ENCODE assay signal across 8 cellular contexts in genomic region chr22:35376728-35377472, GRCh38. TPM values are rescaled to one million over a fixed set of nuclear protein-coding genes. Genes with fewer than 3 reads are reported as not detected.
DNase-seq lines count a peak whose midpoint lies in the region; ATAC-seq lines count a peak whose summit lies in the region.

No MANE protein-coding gene starts in this region.

- no peaks in the 10 kb centered on the region for H3K9me3 Mint-ChIP-seq in activated naive CD8-positive, alpha-beta T cell treated with anti-CD3 and anti-CD28 coated beads, Interleukin-2, amount 10 ng/mL, durations not matched to agents 7 days and 5 days

- H3K27me3 Mint-ChIP-seq in activated naive CD8-positive, alpha-beta T cell treated with anti-CD3 and anti-CD28 coated beads, Interleukin-2, amount 10 ng/mL, durations not matched to agents 7 days and 5 days = peaks cover 32% of the 10 kb centered on the region

- peak in 13 of 14 donors; percentile 12 to 93 (median 80) for DNase-seq in C1 segment of cervical spinal cord (lab: John Stamatoyannopoulos, UW)
- peak; percentile 99 for DNase-seq in NOMO-1 treated with DMSO at 0.1 percent for 48 hours (lab: John Stamatoyannopoulos, UW; ENCODE audit: unreplicated experiment)
- no peak for DNase-seq in activated naive CD8-positive, alpha-beta T cell treated with anti-CD3 and anti-CD28 coated beads, Interleukin-2, amount 10 ng/mL, durations not matched to agents 7 days and 5 days
- DNase-seq in head of caudate nucleus = peak; percentile 58 to 92 (median 84)
- DNase-seq in non-pigmented ciliary epithelial cell (ENCODE audit: low read depth) = peak; percentile 93
- DNase-seq in NCI-H2081 treated with DMSO at 0.1 percent for 48 hours (lab: John Stamatoyannopoulos, UW) = no peak

- peak overlapping the region; percentile 28 for H3K4me3 Mint-ChIP-seq in activated naive CD8-positive, alpha-beta T cell treated with anti-CD3 and anti-CD28 coated beads, Interleukin-2, amount 10 ng/mL, durations not matched to agents 7 days and 5 days

- intact Hi-C loops in head of caudate nucleus (cut with DNase I) = no loop called here

- no peaks in the 10 kb centered on the region for H3K36me3 Mint-ChIP-seq in activated naive CD8-positive, alpha-beta T cell treated with anti-CD3 and anti-CD28 coated beads, Interleukin-2, amount 10 ng/mL, durations not matched to agents 7 days and 5 days

- peak overlapping the region; percentile 37 for H3K27ac Mint-ChIP-seq in activated naive CD8-positive, alpha-beta T cell treated with anti-CD3 and anti-CD28 coated beads, Interleukin-2, amount 10 ng/mL, durations not matched to agents 7 days and 5 days

- peak; percentile 69 for ATAC-seq in GM18907 (IDR thresholded peaks at IDR 0.05; ENCODE audit: unreplicated experiment)
- ATAC-seq in HG03342 (IDR thresholded peaks at IDR 0.05; ENCODE audit: unreplicated experiment) = peak; percentile 64
- no peak for ATAC-seq in activated naive CD8-positive, alpha-beta T cell treated with anti-CD3 and anti-CD28 coated beads, Interleukin-2, amount 10 ng/mL, durations not matched to agents 7 days and 5 days (ENCODE audit: low read depth)

- POLR2A ChIA-PET in activated naive CD8-positive, alpha-beta T cell treated with anti-CD3 and anti-CD28 coated beads, Interleukin-2, amount 10 ng/mL, durations not matched to agents 7 days and 5 days (lab: Charles Lee) = interaction anchor here (0.6 to 0.7 kb wide), 2 partner anchors 112 to 271 kb away, joined by 3 read pairs; partner anchors contain the start of gene APOL6

- H3K4me1 Mint-ChIP-seq in activated naive CD8-positive, alpha-beta T cell treated with anti-CD3 and anti-CD28 coated beads, Interleukin-2, amount 10 ng/mL, durations not matched to agents 7 days and 5 days = peaks cover 17% of the 10 kb centered on the region

RNA-seq across cellular contexts. Expression of gene HMOX1, which starts 4.0 kb away (rescaled TPM):
- 1 to 10 TPM; 5.2 to 7.3 TPM for total RNA-seq in activated naive CD8-positive, alpha-beta T cell treated with anti-CD3 and anti-CD28 coated beads, Interleukin-2, amount 10 ng/mL, durations not matched to agents 7 days and 5 days

RNA-seq across cellular contexts. Expression of gene MCM5, which starts 23.0 kb away (rescaled TPM):
- total RNA-seq in activated naive CD8-positive, alpha-beta T cell treated with anti-CD3 and anti-CD28 coated beads, Interleukin-2, amount 10 ng/mL, durations not matched to agents 7 days and 5 days = 100 to 1,000 TPM; 194 to 221 TPM

Comparison
In these comparisons a context has a peak if more than half of its experiments do, and no peak if none do; other contexts are left out.
1. DNase-seq: peak in C1 segment of cervical spinal cord (13 of 14), NOMO-1 treated with DMSO at 0.1 percent for 48 hours (single experiment), head of caudate nucleus (42 of 42) and non-pigmented ciliary epithelial cell (single experiment); none in activated naive CD8-positive, alpha-beta T cell treated with anti-CD3 and anti-CD28 coated beads, Interleukin-2, amount 10 ng/mL, durations not matched to agents 7 days and 5 days (single experiment) and NCI-H2081 treated with DMSO at 0.1 percent for 48 hours (single experiment).